Comparison of ENCODE assay signal across 18 cellular contexts in genomic region chr15:27070816-27071215, GRCh38.
DNase-seq lines count a peak whose midpoint lies in the region; ATAC-seq and TF ChIP-seq lines count a peak whose summit lies in the region.
"Had no signal": no experiment of that assay in that cellular context is flagged by ENCODE, and none has a peak within 500 bp of the region (broad histone marks: within the 10 kb centered on the region; RNA-seq: fewer than 3 reads in every experiment).

No MANE protein-coding gene starts in this region.

- peaks cover 0 to 14% (median 8%) of the 10 kb centered on the region in 3 donors for H3K9me3 ChIP-seq in esophagus squamous epithelium

- TF ChIP-seq CTCF in esophagus squamous epithelium (IDR thresholded peaks at IDR 0.05), result no peak

- WGBS in esophagus squamous epithelium, 2 donors, result 60 to 66% methylated on average over 6 of the region's 6 CpGs

- no peak overlapping the region for H3K27ac ChIP-seq in esophagus squamous epithelium
- H3K27ac ChIP-seq: BLaER1 treated with 17β-estradiol and CSF1 and Interleukin-3, amounts not matched to agents 10 nM and 100 nM; GM23248 had no signal

- DNase-seq in DMS53 (lab: John Stamatoyannopoulos, UW) (peak; percentile 93), NAMALWA (ENCODE audit: low spot score) (peak; percentile 5), NCI-H748 treated with DMSO at 0.1 percent for 48 hours (lab: John Stamatoyannopoulos, UW) (peak; percentile 66), left kidney (ENCODE audit: low read depth, low spot score) (peak; percentile 36), dermis blood vessel endothelial cell (no peak), esophagus squamous epithelium (lab: John Stamatoyannopoulos, UW) (no peak)
- DNase-seq: CD8-positive, alpha-beta memory T cell; GDM1; GM23248; NCI-H1105 treated with DMSO at 0.1 percent for 48 hours; NCI-H187; NCI-H2171; NCI-H524 treated with DMSO at 0.1 percent for 48 hours; NK-92 treated with Interleukin-12 subunit alpha and Interleukin-12 subunit beta, amount 100 ng/mL, for 24 hours had no signal

- TF ChIP-seq POLR2A in esophagus squamous epithelium (IDR thresholded peaks at IDR 0.05), result no peak

- no peaks in the 10 kb centered on the region for H3K4me1 ChIP-seq in esophagus squamous epithelium
- H3K4me1 ChIP-seq: BLaER1 treated with 17β-estradiol and CSF1 and Interleukin-3, amounts not matched to agents 10 nM and 100 nM had no signal

- no peaks in the 10 kb centered on the region for H3K36me3 ChIP-seq in esophagus squamous epithelium
- H3K36me3 ChIP-seq: BLaER1 treated with 17β-estradiol and CSF1 and Interleukin-3, amounts not matched to agents 10 nM and 100 nM had no signal

- intact Hi-C loops in esophagus squamous epithelium (cut with DNase I), result no loop called here

- no peak overlapping the region for H3K4me3 ChIP-seq in esophagus squamous epithelium
- H3K4me3 ChIP-seq: BLaER1 treated with 17β-estradiol and CSF1 and Interleukin-3, amounts not matched to agents 10 nM and 100 nM; GM23248 had no signal

- H3K27me3 ChIP-seq in esophagus squamous epithelium, result no peaks in the 10 kb centered on the region
- H3K27me3 ChIP-seq: BLaER1 treated with 17β-estradiol and CSF1 and Interleukin-3, amounts not matched to agents 10 nM and 100 nM had no signal

- no peak for ATAC-seq in GM18502 (IDR thresholded peaks at IDR 0.05; ENCODE audit: poor library complexity, unreplicated experiment)
- ATAC-seq: HCT116, Right ventricle myocardium inferior had no signal

Comparison
In these comparisons a context has a peak if more than half of its experiments do, and no peak if none do; other contexts are left out.
1. DNase-seq: peak in DMS53 (single experiment), NAMALWA (single experiment), NCI-H748 treated with DMSO at 0.1 percent for 48 hours (single experiment) and left kidney (single experiment); none in dermis blood vessel endothelial cell (single experiment) and esophagus squamous epithelium (single experiment).